Comparison of ENCODE assay signal across 1 cellular context in the genomic region with DNA sequence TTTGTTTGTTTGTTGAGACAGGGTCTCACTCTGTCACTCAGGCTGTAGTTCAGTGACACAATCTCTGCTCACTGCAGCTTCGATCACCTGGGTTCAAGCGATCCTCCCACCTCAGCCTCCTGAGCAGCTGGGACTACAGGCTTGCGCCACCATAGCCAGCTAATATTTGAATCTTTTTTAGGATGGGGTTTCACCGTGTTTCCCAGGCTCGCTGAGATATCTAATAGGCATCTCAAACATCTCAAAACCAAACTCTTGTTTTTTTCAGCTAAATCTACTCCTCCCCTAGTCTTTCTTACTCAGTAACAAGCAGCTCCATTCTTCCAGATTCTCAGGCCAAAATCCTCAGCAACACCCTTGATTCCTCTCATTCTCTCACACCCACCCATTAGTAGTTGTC.
TF ChIP-seq lines count a peak whose summit lies in the region.

No MANE protein-coding gene starts in this region.

TF ChIP-seq in GM12878, 131 proteins besides CTCF, POLR2A, EP300 and RAD21 (continued from another document):
- TF ChIP-seq, protein P1, sequence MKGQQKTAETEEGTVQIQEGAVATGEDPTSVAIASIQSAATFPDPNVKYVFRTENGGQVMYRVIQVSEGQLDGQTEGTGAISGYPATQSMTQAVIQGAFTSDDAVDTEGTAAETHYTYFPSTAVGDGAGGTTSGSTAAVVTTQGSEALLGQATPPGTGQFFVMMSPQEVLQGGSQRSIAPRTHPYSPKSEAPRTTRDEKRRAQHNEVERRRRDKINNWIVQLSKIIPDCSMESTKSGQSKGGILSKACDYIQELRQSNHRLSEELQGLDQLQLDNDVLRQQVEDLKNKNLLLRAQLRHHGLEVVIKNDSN (IDR thresholded peaks at IDR 0.05; ENCODE audit: borderline replicate concordance, extremely low read length, insufficient read depth, low read depth, low read length): no peak
- TF ChIP-seq YBX1 (IDR thresholded peaks at IDR 0.05) (no peak), PML (IDR thresholded peaks at IDR 0.05; ENCODE audit: low read length) (no peak), POU2F2 (IDR thresholded peaks at IDR 0.05; ENCODE audit: borderline replicate concordance, low read depth, low read length) (no peak), NR2C1 (IDR thresholded peaks at IDR 0.05) (no peak), CHD4 (IDR thresholded peaks at IDR 0.05) (no peak), JUND (IDR thresholded peaks at IDR 0.05; ENCODE audit: low read depth, low read length) (no peak), CEBPB (IDR thresholded peaks at IDR 0.05; ENCODE audit: borderline replicate concordance in 1 of 2, low read depth in 2 of 2, low read length in 2 of 2) (no peak), EGR1 (IDR thresholded peaks at IDR 0.05; ENCODE audit: borderline replicate concordance in 1 of 2, low read depth in 2 of 2, low read length in 2 of 2) (no peak), IKZF2 (IDR thresholded peaks at IDR 0.05) (no peak)
- TF ChIP-seq, protein P2, sequence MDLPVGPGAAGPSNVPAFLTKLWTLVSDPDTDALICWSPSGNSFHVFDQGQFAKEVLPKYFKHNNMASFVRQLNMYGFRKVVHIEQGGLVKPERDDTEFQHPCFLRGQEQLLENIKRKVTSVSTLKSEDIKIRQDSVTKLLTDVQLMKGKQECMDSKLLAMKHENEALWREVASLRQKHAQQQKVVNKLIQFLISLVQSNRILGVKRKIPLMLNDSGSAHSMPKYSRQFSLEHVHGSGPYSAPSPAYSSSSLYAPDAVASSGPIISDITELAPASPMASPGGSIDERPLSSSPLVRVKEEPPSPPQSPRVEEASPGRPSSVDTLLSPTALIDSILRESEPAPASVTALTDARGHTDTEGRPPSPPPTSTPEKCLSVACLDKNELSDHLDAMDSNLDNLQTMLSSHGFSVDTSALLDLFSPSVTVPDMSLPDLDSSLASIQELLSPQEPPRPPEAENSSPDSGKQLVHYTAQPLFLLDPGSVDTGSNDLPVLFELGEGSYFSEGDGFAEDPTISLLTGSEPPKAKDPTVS (IDR thresholded peaks at IDR 0.05; ENCODE audit: low read depth, low read length): no peak
- TF ChIP-seq, protein P3, sequence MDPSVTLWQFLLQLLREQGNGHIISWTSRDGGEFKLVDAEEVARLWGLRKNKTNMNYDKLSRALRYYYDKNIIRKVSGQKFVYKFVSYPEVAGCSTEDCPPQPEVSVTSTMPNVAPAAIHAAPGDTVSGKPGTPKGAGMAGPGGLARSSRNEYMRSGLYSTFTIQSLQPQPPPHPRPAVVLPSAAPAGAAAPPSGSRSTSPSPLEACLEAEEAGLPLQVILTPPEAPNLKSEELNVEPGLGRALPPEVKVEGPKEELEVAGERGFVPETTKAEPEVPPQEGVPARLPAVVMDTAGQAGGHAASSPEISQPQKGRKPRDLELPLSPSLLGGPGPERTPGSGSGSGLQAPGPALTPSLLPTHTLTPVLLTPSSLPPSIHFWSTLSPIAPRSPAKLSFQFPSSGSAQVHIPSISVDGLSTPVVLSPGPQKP (IDR thresholded peaks at IDR 0.05; ENCODE audit: low read depth, low read length): no peak
- TF ChIP-seq, protein P4, sequence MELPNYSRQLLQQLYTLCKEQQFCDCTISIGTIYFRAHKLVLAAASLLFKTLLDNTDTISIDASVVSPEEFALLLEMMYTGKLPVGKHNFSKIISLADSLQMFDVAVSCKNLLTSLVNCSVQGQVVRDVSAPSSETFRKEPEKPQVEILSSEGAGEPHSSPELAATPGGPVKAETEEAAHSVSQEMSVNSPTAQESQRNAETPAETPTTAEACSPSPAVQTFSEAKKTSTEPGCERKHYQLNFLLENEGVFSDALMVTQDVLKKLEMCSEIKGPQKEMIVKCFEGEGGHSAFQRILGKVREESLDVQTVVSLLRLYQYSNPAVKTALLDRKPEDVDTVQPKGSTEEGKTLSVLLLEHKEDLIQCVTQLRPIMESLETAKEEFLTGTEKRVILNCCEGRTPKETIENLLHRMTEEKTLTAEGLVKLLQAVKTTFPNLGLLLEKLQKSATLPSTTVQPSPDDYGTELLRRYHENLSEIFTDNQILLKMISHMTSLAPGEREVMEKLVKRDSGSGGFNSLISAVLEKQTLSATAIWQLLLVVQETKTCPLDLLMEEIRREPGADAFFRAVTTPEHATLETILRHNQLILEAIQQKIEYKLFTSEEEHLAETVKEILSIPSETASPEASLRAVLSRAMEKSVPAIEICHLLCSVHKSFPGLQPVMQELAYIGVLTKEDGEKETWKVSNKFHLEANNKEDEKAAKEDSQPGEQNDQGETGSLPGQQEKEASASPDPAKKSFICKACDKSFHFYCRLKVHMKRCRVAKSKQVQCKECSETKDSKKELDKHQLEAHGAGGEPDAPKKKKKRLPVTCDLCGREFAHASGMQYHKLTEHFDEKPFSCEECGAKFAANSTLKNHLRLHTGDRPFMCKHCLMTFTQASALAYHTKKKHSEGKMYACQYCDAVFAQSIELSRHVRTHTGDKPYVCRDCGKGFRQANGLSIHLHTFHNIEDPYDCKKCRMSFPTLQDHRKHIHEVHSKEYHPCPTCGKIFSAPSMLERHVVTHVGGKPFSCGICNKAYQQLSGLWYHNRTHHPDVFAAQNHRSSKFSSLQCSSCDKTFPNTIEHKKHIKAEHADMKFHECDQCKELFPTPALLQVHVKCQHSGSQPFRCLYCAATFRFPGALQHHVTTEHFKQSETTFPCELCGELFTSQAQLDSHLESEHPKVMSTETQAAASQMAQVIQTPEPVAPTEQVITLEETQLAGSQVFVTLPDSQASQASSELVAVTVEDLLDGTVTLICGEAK (IDR thresholded peaks at IDR 0.05; ENCODE audit: borderline replicate concordance): no peak
- TF ChIP-seq, protein P5, sequence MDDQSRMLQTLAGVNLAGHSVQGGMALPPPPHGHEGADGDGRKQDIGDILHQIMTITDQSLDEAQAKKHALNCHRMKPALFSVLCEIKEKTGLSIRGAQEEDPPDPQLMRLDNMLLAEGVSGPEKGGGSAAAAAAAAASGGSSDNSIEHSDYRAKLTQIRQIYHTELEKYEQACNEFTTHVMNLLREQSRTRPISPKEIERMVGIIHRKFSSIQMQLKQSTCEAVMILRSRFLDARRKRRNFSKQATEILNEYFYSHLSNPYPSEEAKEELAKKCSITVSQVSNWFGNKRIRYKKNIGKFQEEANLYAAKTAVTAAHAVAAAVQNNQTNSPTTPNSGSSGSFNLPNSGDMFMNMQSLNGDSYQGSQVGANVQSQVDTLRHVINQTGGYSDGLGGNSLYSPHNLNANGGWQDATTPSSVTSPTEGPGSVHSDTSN (IDR thresholded peaks at IDR 0.05; ENCODE audit: insufficient replicate concordance, low read depth, low read length): no peak
